15 cellular contexts compared by ENCODE assay signal in genomic region chr1:223010552-223011229, GRCh38.
DNase-seq lines count a peak whose midpoint lies in the region; ATAC-seq, FAIRE-seq and TF ChIP-seq lines count a peak whose summit lies in the region.
"Had no signal": no experiment of that assay in that cellular context is flagged by ENCODE, and none has a peak within 500 bp of the region (broad histone marks: within the 10 kb centered on the region; RNA-seq: fewer than 3 reads in every experiment).

No MANE protein-coding gene starts in this region.

- no peaks in the 10 kb centered on the region for H3K36me3 ChIP-seq in adipocyte (ENCODE audit: control insufficient read depth, insufficient read depth, low read length, severe bottlenecking)
- no peaks in the 10 kb centered on the region for H3K36me3 ChIP-seq in keratinocyte (ENCODE audit: control insufficient read depth in 2 of 2, extremely low read depth in 1 of 2, insufficient read depth in 2 of 2, low read length in 2 of 2)

- intact Hi-C loops in head of caudate nucleus (cut with DNase I): no loop called here

- H3K23ac ChIP-seq in H9 (ENCODE audit: insufficient read length, low read depth, low read length): no peak overlapping the region

- no peak overlapping the region for H2BK120ac ChIP-seq in H9 (ENCODE audit: low read depth, low read length, poor library complexity, severe bottlenecking)

- no peak overlapping the region for H2BK20ac ChIP-seq in H9 (ENCODE audit: low read depth, low read length, poor library complexity, severe bottlenecking)

- no peak overlapping the region for H3K4me2 ChIP-seq in H9 (ENCODE audit: insufficient read depth, insufficient read length, low read length)
- H3K4me2 ChIP-seq in keratinocyte (ENCODE audit: control insufficient read depth, extremely low read depth, insufficient read depth, low read depth, low read length): peak overlapping the region; percentile 57

- H2BK5ac ChIP-seq in H9 (ENCODE audit: insufficient read length, low read length): no peak overlapping the region

- no CpG with 5 or more reads among the region's 4 CpGs for WGBS in H9 (ENCODE audit: extremely low coverage, insufficient read length, low lambda C conversion rate)

- DNase-seq in H9 (no peak), adipocyte (ENCODE audit: low read depth) (peak; percentile 54), keratinocyte (ENCODE audit: low read depth, low spot score) (no peak), skeletal muscle cell (ENCODE audit: low read depth) (peak; percentile 30), head of caudate nucleus (no peak), EL (no peak), GM12892 (ENCODE audit: insufficient read length) (no peak)
- DNase-seq: activated CD4-positive, CD25-positive, alpha-beta regulatory T cell; activated T-cell treated with anti-CD3 and anti-CD28 coated beads for 4 hours; NCI-H1105; NCI-H526; SIG-M5; testis had no signal

- no peak overlapping the region for H4K5ac ChIP-seq in H9 (ENCODE audit: insufficient read length, low read depth, low read length)

- no peak overlapping the region for H3K9ac ChIP-seq in H9 (ENCODE audit: extremely low read depth, insufficient read length, low read length)
- peak overlapping the region; percentile 7 for H3K9ac ChIP-seq in adipocyte (ENCODE audit: low read length)
- no peak overlapping the region for H3K9ac ChIP-seq in keratinocyte (ENCODE audit: control insufficient read depth, extremely low read depth, insufficient read depth, low read length)

- H4K91ac ChIP-seq in H9 (ENCODE audit: insufficient read length, low read depth, low read length): no peak overlapping the region

- dilution Hi-C loops in keratinocyte (cut with MboI; ENCODE audit: extremely low pct_ligation_motif_present, low sequenced_read_pairs): no loop called here

- H3K18ac ChIP-seq in H9 (ENCODE audit: insufficient read length, low read depth, low read length): no peak overlapping the region

- no peaks in the 10 kb centered on the region; the same call in 1 of the 2 replicates for H3K27me3 ChIP-seq in H9 (ENCODE audit: insufficient read depth, low read length)
- H3K27me3 ChIP-seq in adipocyte (replicated peaks; ENCODE audit: control insufficient read depth, insufficient read depth, low read length): no peaks in the 10 kb centered on the region
- no peaks in the 10 kb centered on the region for H3K27me3 ChIP-seq in keratinocyte (ENCODE audit: control insufficient read depth, extremely low read depth, insufficient read depth, low read length)
- H3K27me3 ChIP-seq: testis had no signal

- no peak overlapping the region for H3K56ac ChIP-seq in H9 (ENCODE audit: insufficient read length, low read depth, low read length)

- H4K8ac ChIP-seq in H9 (replicated peaks; ENCODE audit: insufficient read length, low read depth, low read length): no peak overlapping the region

- H3K27ac ChIP-seq in H9 (ENCODE audit: insufficient read length, low read depth, low read length) (no peak overlapping the region), keratinocyte (ENCODE audit: control insufficient read depth, insufficient read depth, low read length) (no peak overlapping the region)
- H3K27ac ChIP-seq: testis had no signal

- no peak overlapping the region for H2AK5ac ChIP-seq in H9 (ENCODE audit: insufficient read length, low read length)

- TF ChIP-seq POLR2A in GM12892 (IDR thresholded peaks at IDR 0.05; ENCODE audit: low read depth, low read length): no peak

- TF ChIP-seq CTCF in H9 (conservative IDR thresholded peaks at IDR 0.05): no peak
- TF ChIP-seq CTCF in keratinocyte (optimal IDR thresholded peaks at IDR 0.05 in 1 of 3, IDR thresholded peaks at IDR 0.05 in 1 of 3, conservative IDR thresholded peaks at IDR 0.05 in 1 of 3; ENCODE audit: extremely low read depth in 1 of 3, insufficient read depth in 2 of 3, low read length in 3 of 3): no peak

- peaks cover 53 to 64% of the 10 kb centered on the region in 2 experiments for H3K4me1 Mint-ChIP-seq in H9

- H3K9me3 ChIP-seq in H9 (ENCODE audit: control insufficient read depth, low read depth, low read length) (no peaks in the 10 kb centered on the region), adipocyte (ENCODE audit: control insufficient read depth, low read length) (no peaks in the 10 kb centered on the region), keratinocyte (ENCODE audit: control insufficient read depth, low read depth, low read length) (no peaks in the 10 kb centered on the region)
- H3K9me3 ChIP-seq: testis had no signal

- H3K14ac ChIP-seq in H9 (ENCODE audit: insufficient read depth, low read length): no peak overlapping the region

- peak overlapping the region; percentile 85 to 96 (median 95) for H3K27ac Mint-ChIP-seq in H9

- H3K79me2 ChIP-seq in H9 (ENCODE audit: insufficient read depth, low read length) (no peaks in the 10 kb centered on the region), keratinocyte (ENCODE audit: control insufficient read depth, insufficient read depth, low read length) (no peaks in the 10 kb centered on the region)

- peak overlapping the region; percentile 19 to 33; a peak in 4 of 5 replicates for H3K4me3 Mint-ChIP-seq in H9

- H2AFZ ChIP-seq in H9 (ENCODE audit: low read length) (no peak overlapping the region), keratinocyte (ENCODE audit: control insufficient read depth, low read length) (peak overlapping the region; percentile 18)

- FAIRE-seq in keratinocyte (lab: Jason Lieb, UNC) (peak; percentile 29), GM12892 (lab: Jason Lieb, UNC) (no peak)
- FAIRE-seq: endometrium had no signal

- no peaks in the 10 kb centered on the region for H3K9me1 ChIP-seq in keratinocyte (ENCODE audit: control insufficient read depth, extremely low read depth, insufficient read depth, low read length)

- peaks cover 16% of the 10 kb centered on the region; the same call in 1 of the 2 replicates for H3K4me1 ChIP-seq in H9 (ENCODE audit: insufficient read depth, low read length)
- peaks cover 13% of the 10 kb centered on the region for H3K4me1 ChIP-seq in adipocyte (ENCODE audit: control insufficient read depth, insufficient read depth, low read length)
- H3K4me1 ChIP-seq in keratinocyte (ENCODE audit: control insufficient read depth, extremely low read depth, insufficient read depth, low read length): peaks cover 5% of the 10 kb centered on the region

- H3K9me3 Mint-ChIP-seq in H9: no peaks in the 10 kb centered on the region

- no peak overlapping the region for H3K4ac ChIP-seq in H9 (ENCODE audit: low read depth, low read length)

- H3K36me3 Mint-ChIP-seq in H9 (ENCODE audit: insufficient read depth in 1 of 3, low read depth in 3 of 3): peaks cover 10 to 24% (median 12%) of the 10 kb centered on the region in 3 experiments

- H3K79me1 ChIP-seq in H9 (ENCODE audit: insufficient read depth, low read depth, low read length, poor library complexity, severe bottlenecking): no peaks in the 10 kb centered on the region

- H4K20me1 ChIP-seq in H9 (ENCODE audit: control insufficient read depth, insufficient read depth, insufficient read length): no peaks in the 10 kb centered on the region
- no peaks in the 10 kb centered on the region for H4K20me1 ChIP-seq in keratinocyte (ENCODE audit: control insufficient read depth, extremely low read depth, insufficient read depth, low read length)

- H2BK15ac ChIP-seq in H9 (ENCODE audit: low read depth, low read length): no peak overlapping the region

- H3K4me3 ChIP-seq in adipocyte (ENCODE audit: low read length) (peak overlapping the region; percentile 55), keratinocyte (ENCODE audit: control insufficient read depth in 2 of 3, extremely low read depth in 1 of 3, insufficient read depth in 2 of 3, low read depth in 1 of 3, low read length in 3 of 3) (no peak overlapping the region), skeletal muscle cell (ENCODE audit: low read depth, low read length) (no peak overlapping the region)
- H3K4me3 ChIP-seq: testis had no signal

- H3T11ph ChIP-seq in H9 (ENCODE audit: low read length): no peak overlapping the region

- ATAC-seq in GM18858 (IDR thresholded peaks at IDR 0.05; ENCODE audit: unreplicated experiment): no peak

- peaks cover 4% of the 10 kb centered on the region for H3K27me3 Mint-ChIP-seq in H9 (ENCODE audit: low read depth)

- no peak overlapping the region for H2BK12ac ChIP-seq in H9 (ENCODE audit: insufficient read length, low read depth, low read length)

- no peaks in the 10 kb centered on the region for H3K23me2 ChIP-seq in H9 (ENCODE audit: insufficient read length, low read depth, low read length, poor library complexity, severe bottlenecking)

Comparison
In these comparisons a context has a peak if more than half of its experiments do, and no peak if none do; other contexts are left out.
1. DNase-seq: peak in adipocyte (single experiment) and skeletal muscle cell (single experiment); none in H9 (single experiment), keratinocyte (single experiment), head of caudate nucleus (0 of 42), EL (single experiment) and GM12892 (single experiment).